ENCODE assay signal across 8 cellular contexts in genomic region chr19:44889830-44890365, GRCh38. TPM values are rescaled to one million over a fixed set of nuclear protein-coding genes. Genes with fewer than 3 reads are reported as not detected.
DNase-seq lines count a peak whose midpoint lies in the region; ATAC-seq, FAIRE-seq and TF ChIP-seq lines count a peak whose summit lies in the region.

No MANE protein-coding gene starts in this region.

- peak overlapping the region; percentile 66 for H3K9ac ChIP-seq in iPS-15b (ENCODE audit: low read depth, low read length)

- DNase-seq in HL-60 (ENCODE audit: low read depth in 1 of 2, low spot score in 1 of 2) (no peak), GM19239 (ENCODE audit: insufficient read length, low spot score) (no peak), ureter (ENCODE audit: low spot score) (no peak), NCI-H2029 (lab: John Stamatoyannopoulos, UW) (no peak)
- DNase-seq in activated naive CD4-positive, alpha-beta T cell treated with anti-CD3 and anti-CD28 coated beads, Interleukin-2, amount 50 U/mL, for 72 hours (ENCODE audit: low spot score in 2 of 2), result no peak
- DNase-seq in stimulated activated effector memory CD8-positive, alpha-beta T cell treated with anti-CD3 and anti-CD28 coated beads, Interleukin-12 subunit alpha, Interleukin-12 subunit beta, amount 100 ng/mL, for 72 hours (ENCODE audit: low spot score in 2 of 2), result no peak

- peaks cover 4% of the 10 kb centered on the region for H3K4me1 ChIP-seq in iPS-15b (ENCODE audit: control insufficient read depth, insufficient read depth, low read length)

- no peaks in the 10 kb centered on the region for H3K9me3 ChIP-seq in iPS-15b (ENCODE audit: control insufficient read depth, insufficient read depth, low read length)

- peaks cover 30% of the 10 kb centered on the region for H3K4me1 Mint-ChIP-seq in stimulated activated effector memory CD8-positive, alpha-beta T cell treated with anti-CD3 and anti-CD28 coated beads, Interleukin-12 subunit alpha, Interleukin-12 subunit beta, amount 100 ng/mL, for 72 hours

- peak overlapping the region; percentile 66 for H3K4me3 Mint-ChIP-seq in stimulated activated effector memory CD8-positive, alpha-beta T cell treated with anti-CD3 and anti-CD28 coated beads, Interleukin-12 subunit alpha, Interleukin-12 subunit beta, amount 100 ng/mL, for 72 hours

- peak overlapping the region; percentile 82 for H3K27ac ChIP-seq in HL-60 (replicated peaks)

- no peak for TF ChIP-seq CTCF in HL-60 (IDR thresholded peaks at IDR 0.05; ENCODE audit: insufficient read depth, low read length)

- H3K36me3 ChIP-seq in iPS-15b (ENCODE audit: control insufficient read depth, insufficient read depth, low read length), result peaks cover 46% of the 10 kb centered on the region

- peak overlapping the region; percentile 96 to 97 for H3K27ac Mint-ChIP-seq in activated naive CD4-positive, alpha-beta T cell treated with anti-CD3 and anti-CD28 coated beads, Interleukin-2, amount 50 U/mL, for 72 hours
- H3K27ac Mint-ChIP-seq in stimulated activated effector memory CD8-positive, alpha-beta T cell treated with anti-CD3 and anti-CD28 coated beads, Interleukin-12 subunit alpha, Interleukin-12 subunit beta, amount 100 ng/mL, for 72 hours, result peak overlapping the region; percentile 73

- FAIRE-seq in GM19239 (lab: Jason Lieb, UNC), result no peak

- H3K36me3 Mint-ChIP-seq in activated naive CD4-positive, alpha-beta T cell treated with anti-CD3 and anti-CD28 coated beads, Interleukin-2, amount 50 U/mL, for 72 hours, result peaks cover 7 to 30% of the 10 kb centered on the region in 2 donors
- H3K36me3 Mint-ChIP-seq in stimulated activated effector memory CD8-positive, alpha-beta T cell treated with anti-CD3 and anti-CD28 coated beads, Interleukin-12 subunit alpha, Interleukin-12 subunit beta, amount 100 ng/mL, for 72 hours, result peaks cover 46% of the 10 kb centered on the region

- H3K27me3 ChIP-seq in HL-60 (ENCODE audit: insufficient read depth, poor library complexity, severe bottlenecking), result no peaks in the 10 kb centered on the region
- H3K27me3 ChIP-seq in iPS-15b (ENCODE audit: control insufficient read depth, insufficient read depth, low read length), result no peaks in the 10 kb centered on the region

- peak overlapping the region; percentile 37 for H3K4me3 ChIP-seq in HL-60 (replicated peaks; ENCODE audit: insufficient read depth, low read length)
- peak overlapping the region; percentile 66 for H3K4me3 ChIP-seq in iPS-15b (ENCODE audit: low read depth, low read length)

- ATAC-seq in activated naive CD4-positive, alpha-beta T cell treated with anti-CD3 and anti-CD28 coated beads, Interleukin-2, amount 50 U/mL, for 72 hours, result no peak
- ATAC-seq in stimulated activated effector memory CD8-positive, alpha-beta T cell treated with anti-CD3 and anti-CD28 coated beads, Interleukin-12 subunit alpha, Interleukin-12 subunit beta, amount 100 ng/mL, for 72 hours, result no peak
- no peak for ATAC-seq in esophagus mucosa

- no peaks in the 10 kb centered on the region for H3K9me3 Mint-ChIP-seq in activated naive CD4-positive, alpha-beta T cell treated with anti-CD3 and anti-CD28 coated beads, Interleukin-2, amount 50 U/mL, for 72 hours
- no peaks in the 10 kb centered on the region for H3K9me3 Mint-ChIP-seq in stimulated activated effector memory CD8-positive, alpha-beta T cell treated with anti-CD3 and anti-CD28 coated beads, Interleukin-12 subunit alpha, Interleukin-12 subunit beta, amount 100 ng/mL, for 72 hours

RNA-seq across cellular contexts. Expression of gene TOMM40, which starts 1.2 kb away (rescaled TPM):
- total RNA-seq in activated naive CD4-positive, alpha-beta T cell treated with anti-CD3 and anti-CD28 coated beads, Interleukin-2, amount 50 U/mL, for 72 hours, result 100 to 1,000 TPM in 1 of 2 donors, 10 to 100 TPM in 1; 38.2 to 120 TPM
- total RNA-seq in esophagus mucosa (71.4 TPM), ureter (65.9 TPM)

RNA-seq across cellular contexts. Expression of gene APOE, which starts 15.7 kb away (rescaled TPM):
- 1 to 10 TPM in 1 of 2 donors, under 1 TPM in 1; 0.80 to 2.9 TPM for total RNA-seq in activated naive CD4-positive, alpha-beta T cell treated with anti-CD3 and anti-CD28 coated beads, Interleukin-2, amount 50 U/mL, for 72 hours
- 5.7 TPM for total RNA-seq in esophagus mucosa
- 61.2 TPM for total RNA-seq in ureter

RNA-seq across cellular contexts. Expression of gene APOC1, which starts 24.5 kb away (rescaled TPM):
- under 1 TPM in 1 of 2 donors, not detected in 1; 0.61 TPM for total RNA-seq in activated naive CD4-positive, alpha-beta T cell treated with anti-CD3 and anti-CD28 coated beads, Interleukin-2, amount 50 U/mL, for 72 hours
- total RNA-seq in esophagus mucosa (4.7 TPM), ureter (32.5 TPM)

RNA-seq across cellular contexts. Expression of gene NECTIN2, which starts 43.8 kb away (rescaled TPM):
- under 1 TPM; 0.89 to 0.98 TPM for total RNA-seq in activated naive CD4-positive, alpha-beta T cell treated with anti-CD3 and anti-CD28 coated beads, Interleukin-2, amount 50 U/mL, for 72 hours
- total RNA-seq in esophagus mucosa, result 64.4 TPM
- total RNA-seq in ureter, result 66.7 TPM

RNA-seq across cellular contexts. Expression of gene APOC4, which starts 52.1 kb away (rescaled TPM):
- total RNA-seq in activated naive CD4-positive, alpha-beta T cell treated with anti-CD3 and anti-CD28 coated beads, Interleukin-2, amount 50 U/mL, for 72 hours, result not detected
- total RNA-seq in esophagus mucosa, result not detected
- not detected for total RNA-seq in ureter
